ENCODE assay signal across 8 cellular contexts in the genomic region with DNA sequence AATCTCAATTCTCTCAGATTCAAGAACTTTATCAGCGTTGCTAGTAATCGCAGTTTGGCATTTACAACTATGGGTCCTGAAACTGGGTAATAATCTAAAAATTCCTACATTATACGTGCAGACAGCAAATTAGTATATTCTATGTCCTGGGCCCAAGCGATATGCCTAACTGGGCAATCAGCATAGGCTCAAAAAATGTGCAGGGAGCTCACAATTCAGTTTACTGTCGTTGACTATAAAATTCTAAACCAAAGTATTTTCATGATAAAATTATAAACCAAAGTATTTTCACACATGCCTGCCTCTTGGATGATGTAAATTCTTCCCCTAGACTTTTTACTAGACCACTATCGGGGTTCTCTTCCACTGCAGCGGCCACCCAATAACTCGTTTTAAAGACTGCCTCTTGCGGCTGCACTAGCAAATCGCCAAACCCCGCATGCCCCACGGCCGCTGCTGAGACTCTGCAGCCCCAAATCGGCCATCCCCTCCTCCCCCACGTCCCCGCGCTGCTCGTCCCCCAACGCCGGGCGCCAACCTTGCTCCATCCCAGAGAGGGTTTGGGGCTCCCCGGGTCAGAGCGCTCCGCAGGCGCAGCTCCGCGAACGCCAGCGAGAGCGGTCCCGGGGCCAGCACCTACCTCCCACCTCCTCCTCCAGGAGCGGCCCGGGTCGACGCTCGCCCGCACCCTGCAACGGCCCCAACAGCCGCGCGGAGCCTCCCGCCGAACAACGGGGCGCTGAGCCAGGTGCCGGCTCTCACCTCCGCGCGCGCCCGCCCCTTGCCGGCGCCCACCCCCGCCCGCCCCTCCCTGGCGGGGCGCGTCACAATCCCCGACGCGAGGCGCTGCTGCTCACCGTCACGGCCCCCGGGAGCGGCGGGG.
DNase-seq lines count a peak whose midpoint lies in the region; ATAC-seq and TF ChIP-seq lines count a peak whose summit lies in the region.

No MANE protein-coding gene starts in this region.

- peak; percentile 40; the same call in 1 of the 2 replicates for TF ChIP-seq CTCF in GM12874 (IDR thresholded peaks at IDR 0.05; ENCODE audit: insufficient read depth, low read depth, low read length)
- peak; percentile 43 for TF ChIP-seq CTCF in astrocyte of the spinal cord (IDR thresholded peaks at IDR 0.05; ENCODE audit: low read depth, low read length)

- peak; percentile 36 for ATAC-seq in HG03135 (IDR thresholded peaks at IDR 0.05; ENCODE audit: unreplicated experiment)
- ATAC-seq in GM19467 (IDR thresholded peaks at IDR 0.05; ENCODE audit: unreplicated experiment) = no peak

- peak overlapping the region; percentile 60 for H3K4me3 ChIP-seq in astrocyte of the spinal cord (ENCODE audit: low read depth, low read length)
- H3K4me3 ChIP-seq in iPS-20b (ENCODE audit: low read length) = peak overlapping the region; percentile 77
- H3K4me3 ChIP-seq in skin epidermis = peak overlapping the region; percentile 66 to 89 (median 83)

- DNase-seq in AG08396 (ENCODE audit: low spot score) (peak; percentile 39), NCI-H82 treated with DMSO at 0.1 percent for 48 hours (lab: John Stamatoyannopoulos, UW; ENCODE audit: unreplicated experiment) (peak; percentile 33), astrocyte of the spinal cord (ENCODE audit: low read depth, low spot score) (peak; percentile 56)

- H3K27me3 ChIP-seq in iPS-20b (ENCODE audit: insufficient read depth, low read length) = no peaks in the 10 kb centered on the region

- peak overlapping the region; percentile 58; the same call in 1 of the 2 replicates for H3K9ac ChIP-seq in iPS-20b (ENCODE audit: low read depth, low read length)

- in situ Hi-C loops in astrocyte of the spinal cord (cut with HindIII; ENCODE audit: low sequenced_read_pairs) = no loop called here

- H3K36me3 ChIP-seq in iPS-20b (ENCODE audit: insufficient read depth, low read depth, low read length) = no peaks in the 10 kb centered on the region

- peaks cover 13% of the 10 kb centered on the region; the same call in 1 of the 2 replicates for H3K4me1 ChIP-seq in iPS-20b (ENCODE audit: insufficient read depth, low read length)

- H3K27ac ChIP-seq in iPS-20b (ENCODE audit: low read length) (no peak overlapping the region), skin epidermis (peak overlapping the region; percentile 0 to 93 (median 81))

- H3K9me3 ChIP-seq in iPS-20b (ENCODE audit: insufficient read depth, low read depth, low read length) = no peaks in the 10 kb centered on the region
